17 cellular contexts compared by ENCODE assay signal in genomic region chr16:27198451-27199234, GRCh38. TPM values are rescaled to one million over a fixed set of nuclear protein-coding genes. Genes with fewer than 3 reads are reported as not detected.
A peak's percentile ranks its signal among the peaks of the same experiment; 100 is the strongest.
DNase-seq lines count a peak whose midpoint lies in the region; ATAC-seq and TF ChIP-seq lines count a peak whose summit lies in the region.
"Had no signal": no experiment of that assay in that cellular context is flagged by ENCODE, and none has a peak within 500 bp of the region (broad histone marks: within the 10 kb centered on the region; RNA-seq: fewer than 3 reads in every experiment).

No MANE protein-coding gene starts in this region.

- H3K4me1 ChIP-seq in DOHH2 (ENCODE audit: control insufficient read depth, low read length) = peaks cover 28% of the 10 kb centered on the region

- peaks cover 0 to 1% (median 0%) of the 10 kb centered on the region in 6 donors for H3K9me3 Mint-ChIP-seq in immature natural killer cell

- ATAC-seq in HG02970 (IDR thresholded peaks at IDR 0.05; ENCODE audit: low FRiP score, unreplicated experiment) (no peak), GM18909 (IDR thresholded peaks at IDR 0.05; ENCODE audit: poor library complexity, unreplicated experiment) (no peak)
- ATAC-seq: A549 had no signal

- no peaks in the 10 kb centered on the region; the same call in 1 of the 2 replicates for H3K36me3 ChIP-seq in DOHH2 (ENCODE audit: control insufficient read depth, low read length)
- H3K36me3 ChIP-seq: neutrophil had no signal

- H3K27me3 Mint-ChIP-seq in immature natural killer cell (ENCODE audit: low read depth in 3 of 3) = peaks cover 1 to 12% (median 6%) of the 10 kb centered on the region in 3 donors

- H3K4me1 Mint-ChIP-seq in immature natural killer cell = peaks cover 49 to 55% of the 10 kb centered on the region in 2 donors

- H3K9me3 ChIP-seq in DOHH2 (ENCODE audit: control insufficient read depth, insufficient read depth, low read length) = no peaks in the 10 kb centered on the region; the same call in 1 of the 2 replicates
- H3K9me3 ChIP-seq: A549, neutrophil had no signal

- H3K36me3 Mint-ChIP-seq in immature natural killer cell = peaks cover 0 to 3% (median 0%) of the 10 kb centered on the region in 3 donors
- H3K36me3 Mint-ChIP-seq: brain had no signal

- no peak overlapping the region for H3K4me3 Mint-ChIP-seq in immature natural killer cell
- H3K4me3 Mint-ChIP-seq: brain, H9 had no signal

- no peaks in the 10 kb centered on the region for H3K9me2 ChIP-seq in DOHH2 (replicated peaks; ENCODE audit: control insufficient read depth, low read length)

- H3K27ac Mint-ChIP-seq in immature natural killer cell = peak overlapping the region; percentile 15 to 87 (median 76)
- H3K27ac Mint-ChIP-seq: brain, H9 had no signal

- no peaks in the 10 kb centered on the region for H3F3A ChIP-seq in DOHH2 (ENCODE audit: control insufficient read depth, insufficient read depth)

- 0 out of 2 replicates have a peak overlapping the region, but pooled peaks have one; percentile 18 for H3K4me3 ChIP-seq in DOHH2 (ENCODE audit: low read length)
- H3K4me3 ChIP-seq: A549, dorsolateral prefrontal cortex, PC-9 had no signal

- H4K20me1 ChIP-seq in DOHH2 (ENCODE audit: control insufficient read depth, insufficient read depth, low read depth, low read length) = no peaks in the 10 kb centered on the region

- no peaks in the 10 kb centered on the region for H3K27me3 ChIP-seq in DOHH2 (ENCODE audit: control insufficient read depth, low read length)
- H3K27me3 ChIP-seq: neutrophil had no signal

- H3K4me2 ChIP-seq in DOHH2 (ENCODE audit: low read length) = peak overlapping the region; percentile 17
- H3K4me2 ChIP-seq: A549, PC-9 had no signal

- H3K79me2 ChIP-seq in DOHH2 (ENCODE audit: control insufficient read depth, low read length) = no peaks in the 10 kb centered on the region

- TF ChIP-seq CTCF in DOHH2 (IDR thresholded peaks at IDR 0.05; ENCODE audit: low read depth, low read length, poor library complexity, severe bottlenecking) = no peak

- H3K27ac ChIP-seq in DOHH2 (ENCODE audit: low read depth, low read length) = 0 out of 2 replicates have a peak overlapping the region, but pooled peaks have one; percentile 17
- H3K27ac ChIP-seq: A549, dorsolateral prefrontal cortex, PC-9 had no signal

- DNase-seq in NCI-H526 (lab: John Stamatoyannopoulos, UW) = peak; percentile 35 to 46
- DNase-seq in NCI-H526 treated with DMSO at 0.1 percent for 48 hours (lab: John Stamatoyannopoulos, UW) = no peak
- peak; percentile 88 for DNase-seq in OCI-M1 (lab: John Stamatoyannopoulos, UW)
- no peak for DNase-seq in immature natural killer cell
- DNase-seq in nucleus accumbens (lab: John Stamatoyannopoulos, UW) = no peak
- DNase-seq: activated CD4-positive, alpha-beta T cell treated with anti-CD3 and anti-CD28 coated beads for 1 hour; dorsolateral prefrontal cortex; H9; hypothalamus; PC-9; SW 1271 had no signal

RNA-seq across cellular contexts. Expression of gene KDM8, which starts 4.7 kb away (rescaled TPM):
- polyA plus RNA-seq in immature natural killer cell = 1 to 10 TPM; 4.3 to 6.2 (median 5.1) TPM

Comparison
In these comparisons a context has a peak if more than half of its experiments do, and no peak if none do; other contexts are left out.
1. DNase-seq: peak in NCI-H526 (2 of 2) and OCI-M1 (single experiment); none in NCI-H526 treated with DMSO at 0.1 percent for 48 hours (single experiment), immature natural killer cell (0 of 3) and nucleus accumbens (0 of 56).